Comparison of ENCODE assay signal across 11 cellular contexts in genomic region chr3:120496278-120496975, GRCh38. TPM values are rescaled to one million over a fixed set of nuclear protein-coding genes. Genes with fewer than 3 reads are reported as not detected.
DNase-seq lines count a peak whose midpoint lies in the region; ATAC-seq and TF ChIP-seq lines count a peak whose summit lies in the region.
"Had no signal": no experiment of that assay in that cellular context is flagged by ENCODE, and none has a peak within 500 bp of the region (broad histone marks: within the 10 kb centered on the region; RNA-seq: fewer than 3 reads in every experiment).

No MANE protein-coding gene starts in this region.

- H3K4me3 ChIP-seq in HEK293 (ENCODE audit: low read depth, low read length) (no peak overlapping the region), brain microvascular endothelial cell (ENCODE audit: low read depth, low read length) (no peak overlapping the region), right atrium auricular region (no peak overlapping the region), thoracic aorta (no peak overlapping the region)
- no peak overlapping the region for H3K4me3 ChIP-seq in CD8-positive, alpha-beta memory T cell (ENCODE audit: low read length)

- TF ChIP-seq CTCF in HEK293 (tag by site-specific recombination; IDR thresholded peaks at IDR 0.05) = no peak
- no peak for TF ChIP-seq CTCF in brain microvascular endothelial cell (IDR thresholded peaks at IDR 0.05; ENCODE audit: low read depth, low read length, missing control alignments)
- no peak for TF ChIP-seq CTCF in right atrium auricular region (IDR thresholded peaks at IDR 0.05)
- no peak for TF ChIP-seq CTCF in thoracic aorta (IDR thresholded peaks at IDR 0.05)

- no peaks in the 10 kb centered on the region for H3K27me3 ChIP-seq in brain microvascular endothelial cell (replicated peaks)
- H3K27me3 ChIP-seq in right atrium auricular region = no peaks in the 10 kb centered on the region
- no peaks in the 10 kb centered on the region for H3K27me3 ChIP-seq in thoracic aorta (replicated peaks; ENCODE audit: insufficient read depth)
- H3K27me3 ChIP-seq in CD8-positive, alpha-beta memory T cell (ENCODE audit: insufficient read depth, low read length, poor library complexity, severe bottlenecking) = no peaks in the 10 kb centered on the region

- peak; percentile 72 for DNase-seq in brain microvascular endothelial cell
- DNase-seq in right atrium auricular region (ENCODE audit: low spot score) = no peak
- no peak for DNase-seq in thoracic aorta (ENCODE audit: low spot score)
- no peak for DNase-seq in CD8-positive, alpha-beta memory T cell
- DNase-seq in NCI-H2029 treated with DMSO at 0.1 percent for 48 hours (lab: John Stamatoyannopoulos, UW) = no peak
- DNase-seq in NCI-H2227 treated with DMSO at 0.1 percent for 48 hours (lab: John Stamatoyannopoulos, UW) = no peak
- DNase-seq in activated T-cell treated with anti-CD3 and anti-CD28 coated beads, Interleukin-2, amount 50 U/mL, for 72 hours = no peak
- DNase-seq: central memory CD4-positive, alpha-beta T cell; nucleus accumbens; T-helper 1 cell had no signal

- no peak for ATAC-seq in thoracic aorta (ENCODE audit: insufficient number of reproducible peaks, low FRiP score, low read depth)
- no peak for ATAC-seq in activated T-cell treated with anti-CD3 and anti-CD28 coated beads, Interleukin-2, amount 50 U/mL, for 72 hours (replicated peaks in 1 of 2)

- H3K36me3 ChIP-seq in HEK293 (ENCODE audit: control insufficient read depth in 2 of 2, insufficient read depth in 1 of 2, low read length in 2 of 2) (no peaks in the 10 kb centered on the region), brain microvascular endothelial cell (replicated peaks) (no peaks in the 10 kb centered on the region), right atrium auricular region (no peaks in the 10 kb centered on the region), thoracic aorta (no peaks in the 10 kb centered on the region)
- no peaks in the 10 kb centered on the region for H3K36me3 ChIP-seq in CD8-positive, alpha-beta memory T cell (ENCODE audit: insufficient read depth, low read length)

- no peak overlapping the region for H3K4me3 Mint-ChIP-seq in CD8-positive, alpha-beta memory T cell
- no peak overlapping the region for H3K4me3 Mint-ChIP-seq in activated T-cell treated with anti-CD3 and anti-CD28 coated beads, Interleukin-2, amount 50 U/mL, for 72 hours

- H3K4me1 ChIP-seq in HEK293 (ENCODE audit: control insufficient read depth, insufficient read depth, low read length) (no peaks in the 10 kb centered on the region; the same call in 1 of the 2 replicates), right atrium auricular region (peaks cover 0 to 22% of the 10 kb centered on the region in 2 donors), thoracic aorta (ENCODE audit: control insufficient read depth in 1 of 2, low read depth in 2 of 2) (peaks cover 17 to 33% of the 10 kb centered on the region in 2 donors)
- H3K4me1 ChIP-seq in CD8-positive, alpha-beta memory T cell (ENCODE audit: insufficient read depth, low read length) = no peaks in the 10 kb centered on the region

- POLR2A ChIA-PET in HEK293 (lab: Yijun Ruan, JAX) = no interaction called here
- POLR2A ChIA-PET in CD8-positive, alpha-beta memory T cell (lab: Charles Lee) = no interaction called here

- H3K27ac ChIP-seq in HEK293 (ENCODE audit: extremely low read depth, low read depth, low read length) (no peak overlapping the region), brain microvascular endothelial cell (peak overlapping the region; percentile 73), right atrium auricular region (peak overlapping the region; percentile 31 to 65), thoracic aorta (peak overlapping the region; percentile 61 to 71)
- no peak overlapping the region for H3K27ac ChIP-seq in CD8-positive, alpha-beta memory T cell (ENCODE audit: low read depth, low read length)

- H3K27me3 Mint-ChIP-seq in CD8-positive, alpha-beta memory T cell = peaks cover 19 to 32% of the 10 kb centered on the region in 2 donors
- H3K27me3 Mint-ChIP-seq in activated T-cell treated with anti-CD3 and anti-CD28 coated beads, Interleukin-2, amount 50 U/mL, for 72 hours (ENCODE audit: low read depth) = peaks cover 14% of the 10 kb centered on the region

- H3K36me3 Mint-ChIP-seq in CD8-positive, alpha-beta memory T cell = no peaks in the 10 kb centered on the region
- peaks cover 2 to 4% of the 10 kb centered on the region in 2 donors for H3K36me3 Mint-ChIP-seq in activated T-cell treated with anti-CD3 and anti-CD28 coated beads, Interleukin-2, amount 50 U/mL, for 72 hours (ENCODE audit: insufficient read depth in 2 of 2)

- peaks cover 7 to 16% (median 13%) of the 10 kb centered on the region in 5 donors for H3K9me3 Mint-ChIP-seq in CD8-positive, alpha-beta memory T cell
- H3K9me3 Mint-ChIP-seq in activated T-cell treated with anti-CD3 and anti-CD28 coated beads, Interleukin-2, amount 50 U/mL, for 72 hours = peaks cover 5% of the 10 kb centered on the region in 2 donors

- H3K27ac Mint-ChIP-seq in CD8-positive, alpha-beta memory T cell = peak overlapping the region in 1 of 8 donors; percentile 48
- no peak overlapping the region for H3K27ac Mint-ChIP-seq in activated T-cell treated with anti-CD3 and anti-CD28 coated beads, Interleukin-2, amount 50 U/mL, for 72 hours

- in situ Hi-C loops in brain microvascular endothelial cell (cut with HindIII; ENCODE audit: low pct_ligation_motif_present, low sequenced_read_pairs) = no loop called here

- no peaks in the 10 kb centered on the region for H3K4me1 Mint-ChIP-seq in CD8-positive, alpha-beta memory T cell
- no peaks in the 10 kb centered on the region for H3K4me1 Mint-ChIP-seq in activated T-cell treated with anti-CD3 and anti-CD28 coated beads, Interleukin-2, amount 50 U/mL, for 72 hours (ENCODE audit: low read depth)

- no peaks in the 10 kb centered on the region for H3K9me3 ChIP-seq in HEK293 (ENCODE audit: control insufficient read depth, insufficient read depth, low read depth, low read length)
- no peaks in the 10 kb centered on the region for H3K9me3 ChIP-seq in right atrium auricular region
- H3K9me3 ChIP-seq in thoracic aorta = peaks cover 5% of the 10 kb centered on the region
- H3K9me3 ChIP-seq in CD8-positive, alpha-beta memory T cell (ENCODE audit: low read length) = no peaks in the 10 kb centered on the region

- CTCF ChIA-PET in HEK293 (lab: Yijun Ruan, JAX) = no interaction called here
- CTCF ChIA-PET in CD8-positive, alpha-beta memory T cell (lab: Charles Lee) = no interaction called here

TF ChIP-seq in HEK293, 187 proteins besides CTCF, POLR2A, EP300 and RAD21 (continues in another document):
- TF ChIP-seq ZNF155 (tag by site-specific recombination; IDR thresholded peaks at IDR 0.05) (no peak), ZNF114 (tag by site-specific recombination; IDR thresholded peaks at IDR 0.05) (no peak), ZNF18 (tag by site-specific recombination; IDR thresholded peaks at IDR 0.05) (no peak), ELK4 (IDR thresholded peaks at IDR 0.05; ENCODE audit: borderline replicate concordance, low read depth, low read length) (no peak), ZNF658 (tag by site-specific recombination; IDR thresholded peaks at IDR 0.05) (no peak), ZNF398 (tag by site-specific recombination; IDR thresholded peaks at IDR 0.05) (no peak), ZSCAN30 (tag by site-specific recombination; IDR thresholded peaks at IDR 0.05) (no peak)

RNA-seq across cellular contexts. Expression of gene FSTL1, which starts 45.6 kb away (rescaled TPM):
- total RNA-seq in right atrium auricular region (100 to 1,000 TPM; 327 to 380 TPM), thoracic aorta (100 to 1,000 TPM; 601 to 687 TPM)
- total RNA-seq in CD8-positive, alpha-beta memory T cell = under 1 TPM; 0.09 to 0.53 TPM
- polyA plus RNA-seq in CD8-positive, alpha-beta memory T cell = not detected
- 1 to 10 TPM; 1.3 to 1.7 TPM for total RNA-seq in activated T-cell treated with anti-CD3 and anti-CD28 coated beads, Interleukin-2, amount 50 U/mL, for 72 hours

Comparison
In these comparisons a context has a peak if more than half of its experiments do, and no peak if none do; other contexts are left out.
1. H3K27ac ChIP-seq: peak in brain microvascular endothelial cell (single experiment), right atrium auricular region (2 of 2) and thoracic aorta (2 of 2); none in HEK293 (single experiment) and CD8-positive, alpha-beta memory T cell (single experiment).
2. RNA of gene FSTL1, which starts 45.6 kb away (total RNA-seq): 601 to 687 TPM in thoracic aorta and 327 to 380 TPM in right atrium auricular region; 1.3 to 1.7 TPM in activated T-cell treated with anti-CD3 and anti-CD28 coated beads, Interleukin-2, amount 50 U/mL, for 72 hours and 0.09 to 0.53 TPM in CD8-positive, alpha-beta memory T cell; every median in the first group is over 100 times any median in the second.